Comparison of ENCODE assay signal across 1 cellular context in the genomic region with DNA sequence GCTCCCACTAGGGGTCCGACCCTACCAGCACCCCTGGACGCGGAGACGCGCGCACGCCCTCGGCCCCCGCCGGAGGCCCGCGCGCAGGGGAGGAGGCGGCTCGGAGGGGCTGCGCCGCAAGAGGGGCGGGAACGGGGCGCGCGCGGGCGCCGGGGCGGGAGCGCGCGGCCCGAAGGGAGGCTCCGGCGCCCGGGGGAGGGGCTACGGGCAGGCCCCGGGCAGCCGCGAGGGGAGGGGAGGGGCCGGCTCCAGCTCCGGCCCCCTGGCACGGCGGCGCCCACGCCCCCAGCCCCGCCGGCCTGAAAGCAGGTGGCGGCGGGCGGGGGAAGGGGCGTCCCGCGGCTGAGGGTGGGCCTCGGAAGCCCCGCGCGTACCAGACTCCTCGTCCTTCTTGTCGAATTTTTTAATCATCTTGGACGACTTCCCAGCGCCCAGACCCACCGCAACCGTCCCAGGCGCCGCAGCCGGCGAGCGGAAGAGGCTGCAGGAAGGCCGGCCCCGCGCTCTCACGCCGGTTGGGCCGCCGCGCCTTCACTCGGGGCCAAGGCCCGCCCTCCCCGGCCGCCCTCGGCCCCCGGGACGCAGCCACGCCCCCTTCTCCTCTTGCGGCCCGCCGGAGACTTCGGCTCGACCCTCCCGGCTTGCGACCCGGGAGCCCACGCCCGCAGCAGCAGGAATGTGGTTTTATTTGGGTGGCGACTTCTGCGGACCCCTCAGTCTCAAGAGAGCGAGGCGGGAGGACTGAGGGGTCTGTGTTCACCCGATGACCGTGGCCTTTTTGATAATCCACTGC.
A peak's percentile ranks its signal among the peaks of the same experiment; 100 is the strongest.
TF ChIP-seq lines count a peak whose summit lies in the region.

A gene with protein sequence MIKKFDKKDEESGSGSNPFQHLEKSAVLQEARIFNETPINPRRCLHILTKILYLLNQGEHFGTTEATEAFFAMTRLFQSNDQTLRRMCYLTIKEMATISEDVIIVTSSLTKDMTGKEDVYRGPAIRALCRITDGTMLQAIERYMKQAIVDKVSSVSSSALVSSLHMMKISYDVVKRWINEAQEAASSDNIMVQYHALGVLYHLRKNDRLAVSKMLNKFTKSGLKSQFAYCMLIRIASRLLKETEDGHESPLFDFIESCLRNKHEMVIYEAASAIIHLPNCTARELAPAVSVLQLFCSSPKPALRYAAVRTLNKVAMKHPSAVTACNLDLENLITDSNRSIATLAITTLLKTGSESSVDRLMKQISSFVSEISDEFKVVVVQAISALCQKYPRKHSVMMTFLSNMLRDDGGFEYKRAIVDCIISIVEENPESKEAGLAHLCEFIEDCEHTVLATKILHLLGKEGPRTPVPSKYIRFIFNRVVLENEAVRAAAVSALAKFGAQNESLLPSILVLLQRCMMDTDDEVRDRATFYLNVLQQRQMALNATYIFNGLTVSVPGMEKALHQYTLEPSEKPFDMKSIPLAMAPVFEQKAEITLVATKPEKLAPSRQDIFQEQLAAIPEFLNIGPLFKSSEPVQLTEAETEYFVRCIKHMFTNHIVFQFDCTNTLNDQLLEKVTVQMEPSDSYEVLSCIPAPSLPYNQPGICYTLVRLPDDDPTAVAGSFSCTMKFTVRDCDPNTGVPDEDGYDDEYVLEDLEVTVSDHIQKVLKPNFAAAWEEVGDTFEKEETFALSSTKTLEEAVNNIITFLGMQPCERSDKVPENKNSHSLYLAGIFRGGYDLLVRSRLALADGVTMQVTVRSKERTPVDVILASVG (minus strand): TSS at position 491 of the 793 bp plus-strand sequence. CDS start 80 bp downstream, at position 411.

TF ChIP-seq in WTC11, 78 proteins besides CTCF, POLR2A, EP300 and RAD21 (continued from another document):
- TF ChIP-seq, protein P1, sequence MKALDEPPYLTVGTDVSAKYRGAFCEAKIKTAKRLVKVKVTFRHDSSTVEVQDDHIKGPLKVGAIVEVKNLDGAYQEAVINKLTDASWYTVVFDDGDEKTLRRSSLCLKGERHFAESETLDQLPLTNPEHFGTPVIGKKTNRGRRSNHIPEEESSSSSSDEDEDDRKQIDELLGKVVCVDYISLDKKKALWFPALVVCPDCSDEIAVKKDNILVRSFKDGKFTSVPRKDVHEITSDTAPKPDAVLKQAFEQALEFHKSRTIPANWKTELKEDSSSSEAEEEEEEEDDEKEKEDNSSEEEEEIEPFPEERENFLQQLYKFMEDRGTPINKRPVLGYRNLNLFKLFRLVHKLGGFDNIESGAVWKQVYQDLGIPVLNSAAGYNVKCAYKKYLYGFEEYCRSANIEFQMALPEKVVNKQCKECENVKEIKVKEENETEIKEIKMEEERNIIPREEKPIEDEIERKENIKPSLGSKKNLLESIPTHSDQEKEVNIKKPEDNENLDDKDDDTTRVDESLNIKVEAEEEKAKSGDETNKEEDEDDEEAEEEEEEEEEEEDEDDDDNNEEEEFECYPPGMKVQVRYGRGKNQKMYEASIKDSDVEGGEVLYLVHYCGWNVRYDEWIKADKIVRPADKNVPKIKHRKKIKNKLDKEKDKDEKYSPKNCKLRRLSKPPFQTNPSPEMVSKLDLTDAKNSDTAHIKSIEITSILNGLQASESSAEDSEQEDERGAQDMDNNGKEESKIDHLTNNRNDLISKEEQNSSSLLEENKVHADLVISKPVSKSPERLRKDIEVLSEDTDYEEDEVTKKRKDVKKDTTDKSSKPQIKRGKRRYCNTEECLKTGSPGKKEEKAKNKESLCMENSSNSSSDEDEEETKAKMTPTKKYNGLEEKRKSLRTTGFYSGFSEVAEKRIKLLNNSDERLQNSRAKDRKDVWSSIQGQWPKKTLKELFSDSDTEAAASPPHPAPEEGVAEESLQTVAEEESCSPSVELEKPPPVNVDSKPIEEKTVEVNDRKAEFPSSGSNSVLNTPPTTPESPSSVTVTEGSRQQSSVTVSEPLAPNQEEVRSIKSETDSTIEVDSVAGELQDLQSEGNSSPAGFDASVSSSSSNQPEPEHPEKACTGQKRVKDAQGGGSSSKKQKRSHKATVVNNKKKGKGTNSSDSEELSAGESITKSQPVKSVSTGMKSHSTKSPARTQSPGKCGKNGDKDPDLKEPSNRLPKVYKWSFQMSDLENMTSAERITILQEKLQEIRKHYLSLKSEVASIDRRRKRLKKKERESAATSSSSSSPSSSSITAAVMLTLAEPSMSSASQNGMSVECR (CRISPR knock-in tag; IDR thresholded peaks at IDR 0.05; ENCODE audit: borderline replicate concordance), result peak; percentile 43; the same call in 1 of the 2 replicates
- TF ChIP-seq PRRX2 (CRISPR knock-in tag; IDR thresholded peaks at IDR 0.05) (no peak), E2F5 (CRISPR knock-in tag; IDR thresholded peaks at IDR 0.05) (0 out of 2 replicates have a peak, but pooled peaks have one; percentile 23), ZNF423 (CRISPR knock-in tag; IDR thresholded peaks at IDR 0.05) (peak; percentile 74), ZNF138 (CRISPR knock-in tag; conservative IDR thresholded peaks at IDR 0.05) (no peak), NR1H2 (CRISPR knock-in tag; IDR thresholded peaks at IDR 0.05) (no peak), NFYB (CRISPR knock-in tag; conservative IDR thresholded peaks at IDR 0.05; ENCODE audit: low read depth) (peak; percentile 80), ELF4 (CRISPR knock-in tag; IDR thresholded peaks at IDR 0.05; ENCODE audit: low read depth) (no peak)
- TF ChIP-seq, protein P2, sequence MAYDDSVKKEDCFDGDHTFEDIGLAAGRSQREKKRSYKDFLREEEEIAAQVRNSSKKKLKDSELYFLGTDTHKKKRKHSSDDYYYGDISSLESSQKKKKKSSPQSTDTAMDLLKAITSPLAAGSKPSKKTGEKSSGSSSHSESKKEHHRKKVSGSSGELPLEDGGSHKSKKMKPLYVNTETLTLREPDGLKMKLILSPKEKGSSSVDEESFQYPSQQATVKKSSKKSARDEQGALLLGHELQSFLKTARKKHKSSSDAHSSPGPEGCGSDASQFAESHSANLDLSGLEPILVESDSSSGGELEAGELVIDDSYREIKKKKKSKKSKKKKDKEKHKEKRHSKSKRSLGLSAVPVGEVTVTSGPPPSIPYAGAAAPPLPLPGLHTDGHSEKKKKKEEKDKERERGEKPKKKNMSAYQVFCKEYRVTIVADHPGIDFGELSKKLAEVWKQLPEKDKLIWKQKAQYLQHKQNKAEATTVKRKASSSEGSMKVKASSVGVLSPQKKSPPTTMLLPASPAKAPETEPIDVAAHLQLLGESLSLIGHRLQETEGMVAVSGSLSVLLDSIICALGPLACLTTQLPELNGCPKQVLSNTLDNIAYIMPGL (CRISPR knock-in tag; IDR thresholded peaks at IDR 0.05), result peak; percentile 44; the same call in 1 of the 2 replicates
